9 cellular contexts compared by ENCODE assay signal in the genomic region with DNA sequence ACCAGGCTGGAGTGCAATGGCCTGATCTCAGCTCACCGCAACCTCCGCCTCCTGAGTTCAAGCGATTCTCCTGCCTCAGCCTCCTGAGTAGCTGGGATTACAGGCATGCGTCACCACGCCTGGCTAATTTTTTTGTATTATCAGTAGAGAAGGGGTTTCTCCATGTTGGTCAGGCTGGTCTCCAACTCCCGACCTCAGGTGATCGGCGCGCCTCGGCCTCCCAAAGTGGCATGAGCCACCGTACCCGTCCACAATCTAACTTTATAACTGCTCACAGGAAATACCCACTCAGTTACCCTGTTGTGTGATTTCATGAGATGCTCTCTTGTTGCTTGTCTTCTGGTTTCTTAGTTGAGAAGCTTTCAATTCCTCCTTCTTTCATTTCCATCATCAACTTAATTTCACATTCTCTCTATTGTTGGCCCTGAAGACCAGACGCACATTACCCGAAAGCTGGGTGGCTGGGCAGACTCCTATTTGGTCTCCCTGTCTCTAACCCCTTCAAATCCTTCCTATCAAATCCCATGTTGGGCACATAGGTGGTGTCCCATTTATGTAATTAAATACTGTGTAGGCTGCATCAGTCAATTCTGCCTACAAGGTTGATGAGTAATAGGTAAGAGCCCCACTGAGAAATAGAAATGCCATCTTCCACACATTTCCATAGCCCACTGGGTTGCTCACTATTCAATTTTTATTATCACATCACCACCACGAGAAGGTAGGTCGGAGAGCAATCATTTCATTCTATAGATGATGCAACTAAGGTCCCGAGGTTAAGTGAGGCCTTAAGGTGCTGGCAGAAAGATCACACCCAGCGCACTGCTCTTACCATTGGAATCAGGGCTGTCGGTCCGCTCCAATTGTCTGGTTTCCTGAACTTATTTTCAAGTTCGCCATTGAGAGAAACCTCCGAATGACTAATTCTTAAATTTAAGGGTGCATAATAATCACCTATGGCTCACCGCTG. TPM values are rescaled to one million over a fixed set of nuclear protein-coding genes. Genes with fewer than 3 reads are reported as not detected.
DNase-seq lines count a peak whose midpoint lies in the region; ATAC-seq and TF ChIP-seq lines count a peak whose summit lies in the region.
"Had no signal": no experiment of that assay in that cellular context is flagged by ENCODE, and none has a peak within 500 bp of the region (broad histone marks: within the 10 kb centered on the region; RNA-seq: fewer than 3 reads in every experiment).

No MANE protein-coding gene starts in this region.

- no peak overlapping the region for H2BK12ac ChIP-seq in neuronal stem cell (ENCODE audit: low read length)

- peak overlapping the region; percentile 90 for H3K4me3 Mint-ChIP-seq in GM23338
- H3K4me3 Mint-ChIP-seq in T-helper 1 cell treated with Interleukin-12 subunit alpha and Interleukin-12 subunit beta and Interleukin-4 antibody, amounts not matched to agents 30 μg/mL and 1 μg/mL, for 36 hours, result peak overlapping the region; percentile 91
- peak overlapping the region; percentile 93 for H3K4me3 Mint-ChIP-seq in endothelial cell (ENCODE audit: unreplicated experiment)

- peak overlapping the region; percentile 87 for H3K27ac ChIP-seq in GM23338 (ENCODE audit: low read depth)
- H3K27ac ChIP-seq in neuronal stem cell (replicated peaks; ENCODE audit: low read length), result no peak overlapping the region

- H3K4me2 ChIP-seq in GM23338 (peak overlapping the region; percentile 93), neuronal stem cell (ENCODE audit: insufficient read depth, low read length, poor library complexity, severe bottlenecking) (peak overlapping the region; percentile 92)

- H3K27me3 ChIP-seq in GM23338 (ENCODE audit: insufficient read depth) (no peaks in the 10 kb centered on the region), neuronal stem cell (ENCODE audit: control insufficient read depth in 3 of 3, insufficient read depth in 3 of 3, low read depth in 1 of 3, low read length in 3 of 3) (no peaks in the 10 kb centered on the region)

- peak overlapping the region; percentile 97 for H3K27ac Mint-ChIP-seq in GM23338
- peak overlapping the region; percentile 92 for H3K27ac Mint-ChIP-seq in T-helper 1 cell treated with Interleukin-12 subunit alpha and Interleukin-12 subunit beta and Interleukin-4 antibody, amounts not matched to agents 30 μg/mL and 1 μg/mL, for 36 hours
- peak overlapping the region; percentile 95 for H3K27ac Mint-ChIP-seq in endothelial cell (ENCODE audit: unreplicated experiment)

- H3K79me2 ChIP-seq in GM23338 (replicated peaks; ENCODE audit: insufficient read depth), result peaks cover 56% of the 10 kb centered on the region

- peaks cover 2% of the 10 kb centered on the region for H3K27me3 Mint-ChIP-seq in GM23338 (ENCODE audit: insufficient read depth, low read depth, poor library complexity)
- no peaks in the 10 kb centered on the region for H3K27me3 Mint-ChIP-seq in T-helper 1 cell treated with Interleukin-12 subunit alpha and Interleukin-12 subunit beta and Interleukin-4 antibody, amounts not matched to agents 30 μg/mL and 1 μg/mL, for 36 hours (ENCODE audit: low read depth)
- no peaks in the 10 kb centered on the region for H3K27me3 Mint-ChIP-seq in endothelial cell (ENCODE audit: unreplicated experiment)

- H3K4me1 Mint-ChIP-seq in GM23338 (peaks cover 6% of the 10 kb centered on the region), endothelial cell (ENCODE audit: unreplicated experiment) (peaks cover 5% of the 10 kb centered on the region)
- peaks cover 32% of the 10 kb centered on the region for H3K4me1 Mint-ChIP-seq in T-helper 1 cell treated with Interleukin-12 subunit alpha and Interleukin-12 subunit beta and Interleukin-4 antibody, amounts not matched to agents 30 μg/mL and 1 μg/mL, for 36 hours (ENCODE audit: low read depth)

- H3K4ac ChIP-seq in neuronal stem cell (ENCODE audit: low read length), result no peak overlapping the region

- ATAC-seq in GM23338, result peak; percentile 3; the same call in 2 of the 3 replicates
- no peak for ATAC-seq in HG03159 (IDR thresholded peaks at IDR 0.05; ENCODE audit: unreplicated experiment)
- ATAC-seq in HG03457 (IDR thresholded peaks at IDR 0.05; ENCODE audit: unreplicated experiment), result no peak
- ATAC-seq in GM18505 (IDR thresholded peaks at IDR 0.05; ENCODE audit: unreplicated experiment), result no peak

- no peak overlapping the region for H2BK120ac ChIP-seq in neuronal stem cell (ENCODE audit: low read depth, low read length)

- TF ChIP-seq CTCF in GM23338 (conservative IDR thresholded peaks at IDR 0.05; ENCODE audit: low read depth in 2 of 2), result no peak
- TF ChIP-seq CTCF in endothelial cell (IDR thresholded peaks at IDR 0.05; ENCODE audit: unreplicated experiment), result no peak

- H3K4me3 ChIP-seq in GM23338 (peak overlapping the region; percentile 86), neuronal stem cell (ENCODE audit: low read length in 2 of 2) (peak overlapping the region; percentile 90 to 98)

- H2AK5ac ChIP-seq in neuronal stem cell (ENCODE audit: low read depth, low read length), result no peak overlapping the region

- H3K18ac ChIP-seq in neuronal stem cell (ENCODE audit: low read length), result no peak overlapping the region

- H4K20me1 ChIP-seq in GM23338 (replicated peaks; ENCODE audit: insufficient read depth), result 0 out of 2 replicates have a peak, but pooled peaks cover 5% of the 10 kb centered on the region

- peak overlapping the region; percentile 48; the same call in 1 of the 2 replicates for H2AFZ ChIP-seq in GM23338
- peak overlapping the region; percentile 95 for H2AFZ ChIP-seq in neuronal stem cell (ENCODE audit: low read length)

- WGBS in neuronal stem cell (ENCODE audit: extremely low coverage in 2 of 2, insufficient read length in 2 of 2, insufficient replicate concordance in 1 of 2), 2 donors, result no CpG with 5 or more reads among the region's 23 CpGs

- no peaks in the 10 kb centered on the region for H3K9me2 ChIP-seq in GM23338 (ENCODE audit: insufficient read depth)

- no peak for DNase-seq in GM23338 (ENCODE audit: low spot score)
- no peak for DNase-seq in endothelial cell (ENCODE audit: low spot score)
- DNase-seq in neuronal stem cell (ENCODE audit: low spot score), result no peak
- no peak for DNase-seq in NCI-H1436 treated with DMSO at 0.1 percent for 48 hours (lab: John Stamatoyannopoulos, UW)

- H2BK5ac ChIP-seq in neuronal stem cell (ENCODE audit: low read length), result no peak overlapping the region

- H3K9ac ChIP-seq in neuronal stem cell (ENCODE audit: low read depth, low read length, poor library complexity), result peak overlapping the region; percentile 76

- H3K4me1 ChIP-seq in GM23338 (ENCODE audit: insufficient read depth) (peaks cover 5% of the 10 kb centered on the region; the same call in 1 of the 2 replicates), neuronal stem cell (ENCODE audit: control insufficient read depth in 2 of 2, insufficient read depth in 1 of 2, low read depth in 1 of 2, low read length in 2 of 2) (peaks cover 4 to 7% of the 10 kb centered on the region in 2 donors)

- no peaks in the 10 kb centered on the region for H3K9me3 ChIP-seq in neuronal stem cell (replicated peaks in 1 of 2; ENCODE audit: control insufficient read depth in 2 of 2, insufficient read depth in 1 of 2, low read depth in 1 of 2, low read length in 2 of 2)

- no peaks in the 10 kb centered on the region for H3F3A ChIP-seq in GM23338 (replicated peaks; ENCODE audit: low read depth)

- H3K14ac ChIP-seq in neuronal stem cell (ENCODE audit: low read length), result no peak overlapping the region

- peaks cover 2% of the 10 kb centered on the region for H3K79me1 ChIP-seq in neuronal stem cell (ENCODE audit: low read depth, low read length)

- TF ChIP-seq POLR2A in GM18505 (IDR thresholded peaks at IDR 0.05; ENCODE audit: borderline replicate concordance, extremely low read depth, insufficient read depth, insufficient read length), result no peak

- H2BK15ac ChIP-seq in neuronal stem cell (ENCODE audit: low read length), result no peak overlapping the region

- H4K91ac ChIP-seq in neuronal stem cell (ENCODE audit: low read depth, low read length, poor library complexity), result no peak overlapping the region

- no peak overlapping the region for H4K8ac ChIP-seq in neuronal stem cell (ENCODE audit: low read depth, low read length)

- H3K9me3 Mint-ChIP-seq in GM23338, result no peaks in the 10 kb centered on the region
- H3K9me3 Mint-ChIP-seq in T-helper 1 cell treated with Interleukin-12 subunit alpha and Interleukin-12 subunit beta and Interleukin-4 antibody, amounts not matched to agents 30 μg/mL and 1 μg/mL, for 36 hours, result no peaks in the 10 kb centered on the region
- no peaks in the 10 kb centered on the region for H3K9me3 Mint-ChIP-seq in endothelial cell (ENCODE audit: unreplicated experiment)

- H3K36me3 ChIP-seq in GM23338 (ENCODE audit: insufficient read depth), result peaks cover 7% of the 10 kb centered on the region; the same call in 1 of the 2 replicates
- H3K36me3 ChIP-seq in neuronal stem cell (replicated peaks in 1 of 2; ENCODE audit: control insufficient read depth in 2 of 2, insufficient read depth in 2 of 2, low read length in 2 of 2), result peaks cover 0 to 54% of the 10 kb centered on the region in 2 donors

- no peak overlapping the region for H3K23ac ChIP-seq in neuronal stem cell (ENCODE audit: low read depth, low read length, poor library complexity)

- H3K36me3 Mint-ChIP-seq in GM23338 (ENCODE audit: low read depth), result peaks cover 22% of the 10 kb centered on the region
- peaks cover 34% of the 10 kb centered on the region for H3K36me3 Mint-ChIP-seq in T-helper 1 cell treated with Interleukin-12 subunit alpha and Interleukin-12 subunit beta and Interleukin-4 antibody, amounts not matched to agents 30 μg/mL and 1 μg/mL, for 36 hours (ENCODE audit: low read depth)
- peaks cover 3% of the 10 kb centered on the region for H3K36me3 Mint-ChIP-seq in endothelial cell (ENCODE audit: low read depth, unreplicated experiment)

TF ChIP-seq in GM23338, 12 proteins besides CTCF, POLR2A, EP300 and RAD21:
- TF ChIP-seq EZH2 (IDR thresholded peaks at IDR 0.05; ENCODE audit: low read depth, unreplicated experiment) (no peak), STAT1 (IDR thresholded peaks at IDR 0.05; ENCODE audit: unreplicated experiment) (no peak), JUNB (IDR thresholded peaks at IDR 0.05; ENCODE audit: unreplicated experiment) (no peak)

RNA-seq across cellular contexts. Expression of gene GSTO2, which starts 1.0 kb away (rescaled TPM):
- total RNA-seq in GM23338 (2014; rRNA removed; shearing (Covaris generic)), result 30.7 and 39.3 TPM in 2 replicates
- polyA plus RNA-seq in GM23338 (2016; fragmentation: Nextera tagmentation; extraction: Ambion mirVana), result 49.8 and 51.3 TPM in 2 replicates
- total RNA-seq in endothelial cell (ENCODE audit: unreplicated experiment), result 5.9 TPM
- polyA plus RNA-seq in neuronal stem cell (2013, experiment 1 of 2), result 6.1 TPM
- polyA plus RNA-seq in neuronal stem cell (2013, experiment 2 of 2), result 5.6 TPM

RNA-seq across cellular contexts. Expression of gene GSTO1, which starts 13.3 kb away (rescaled TPM):
- total RNA-seq in GM23338 (2014; rRNA removed; shearing (Covaris generic)), result 52.5 and 75.3 TPM in 2 replicates
- 182 and 204 TPM in 2 replicates for polyA plus RNA-seq in GM23338 (2016; fragmentation: Nextera tagmentation; extraction: Ambion mirVana)
- 121 TPM for total RNA-seq in endothelial cell (ENCODE audit: unreplicated experiment)
- 22.2 TPM for polyA plus RNA-seq in neuronal stem cell (2013, experiment 1 of 2)
- 20.9 TPM for polyA plus RNA-seq in neuronal stem cell (2013, experiment 2 of 2)

RNA-seq across cellular contexts. Expression of gene CFAP43, which starts 35.8 kb away (rescaled TPM):
- total RNA-seq in GM23338 (2014; rRNA removed; shearing (Covaris generic)), result 0.24 and 0.47 TPM in 2 replicates
- 0.44 TPM in 1 of 2 replicates, not detected in the other for polyA plus RNA-seq in GM23338 (2016; fragmentation: Nextera tagmentation; extraction: Ambion mirVana)
- 0.56 TPM for total RNA-seq in endothelial cell (ENCODE audit: unreplicated experiment)
- polyA plus RNA-seq in neuronal stem cell (2013, experiment 1 of 2), result 2.2 TPM
- polyA plus RNA-seq in neuronal stem cell (2013, experiment 2 of 2), result 1.7 TPM
- total RNA-seq: activated CD8-positive, alpha-beta memory T cell treated with anti-CD3 and anti-CD28 coated beads for 36 hours had no signal
